Comparison of ENCODE assay signal across 27 cellular contexts in genomic region chr17:55740515-55741352, GRCh38. TPM values are rescaled to one million over a fixed set of nuclear protein-coding genes. Genes with fewer than 3 reads are reported as not detected.
"Had no signal": no experiment of that assay in that cellular context is flagged by ENCODE, and none has a peak within 500 bp of the region (broad histone marks: within the 10 kb centered on the region; RNA-seq: fewer than 3 reads in every experiment).

No MANE protein-coding gene starts in this region.

- H3K9me3 Mint-ChIP-seq: activated B cell treated with CpG ODN at 0.5 μM for 24 hours; activated CD4-positive, alpha-beta memory T cell treated with anti-CD3 and anti-CD28 coated beads, Interleukin-2, amount 10 ng/mL, durations not matched to agents 7 days and 5 days; activated naive CD4-positive, alpha-beta T cell treated with anti-CD3 and anti-CD28 coated beads for 36 hours; activated T-helper 17 cell treated with anti-CD3 and anti-CD28 coated beads, Interleukin-2, amount 50 U/mL, for 72 hours; brain; central memory CD8-positive, alpha-beta T cell; T-cell had no signal

- H3K27ac ChIP-seq: PC-9 had no signal

- ATAC-seq: activated T-helper 17 cell treated with anti-CD3 and anti-CD28 coated beads, Interleukin-2, amount 50 U/mL, for 72 hours; T-cell had no signal

- H3K36me3 Mint-ChIP-seq: activated naive CD8-positive, alpha-beta T cell; brain; T-cell had no signal

- H3K4me1 Mint-ChIP-seq: activated T-helper 17 cell treated with anti-CD3 and anti-CD28 coated beads, Interleukin-2, amount 50 U/mL, for 72 hours; brain; central memory CD8-positive, alpha-beta T cell had no signal

- H3K4me3 Mint-ChIP-seq: activated B cell treated with CpG ODN at 0.5 μM for 24 hours; activated CD4-positive, alpha-beta memory T cell treated with anti-CD3 and anti-CD28 coated beads, Interleukin-2, amount 10 ng/mL, durations not matched to agents 7 days and 5 days; activated naive CD4-positive, alpha-beta T cell treated with anti-CD3 and anti-CD28 coated beads for 36 hours; activated naive CD8-positive, alpha-beta T cell; activated T-helper 17 cell treated with anti-CD3 and anti-CD28 coated beads, Interleukin-2, amount 50 U/mL, for 72 hours; brain; central memory CD8-positive, alpha-beta T cell; T-cell had no signal

- H3K27ac Mint-ChIP-seq: activated B cell treated with CpG ODN at 0.5 μM for 24 hours; activated CD4-positive, alpha-beta memory T cell treated with anti-CD3 and anti-CD28 coated beads, Interleukin-2, amount 10 ng/mL, durations not matched to agents 7 days and 5 days; activated naive CD4-positive, alpha-beta T cell treated with anti-CD3 and anti-CD28 coated beads for 36 hours; activated naive CD8-positive, alpha-beta T cell; activated T-helper 17 cell treated with anti-CD3 and anti-CD28 coated beads, Interleukin-2, amount 50 U/mL, for 72 hours; brain; T-cell had no signal

- H3K4me2 ChIP-seq: PC-9 had no signal

- H3K4me3 ChIP-seq: PC-9 had no signal

- DNase-seq: activated B cell treated with CpG ODN at 0.5 μM for 24 hours; activated CD4-positive, alpha-beta memory T cell treated with anti-CD3 and anti-CD28 coated beads, Interleukin-2, amount 10 ng/mL, durations not matched to agents 7 days and 5 days; activated CD4-positive, alpha-beta T cell treated with anti-CD3 and anti-CD28 coated beads for 1 hour; activated CD4-positive, alpha-beta T cell treated with anti-CD3 and anti-CD28 coated beads, Interleukin-2, amount 50 U/mL, for 1 hour; activated gamma-delta T cell; activated naive CD4-positive, alpha-beta T cell treated with anti-CD3 and anti-CD28 coated beads for 36 hours; activated T-cell treated with anti-CD3 and anti-CD28 coated beads for 4 hours; activated T-cell treated with anti-CD3 and anti-CD28 coated beads, Interleukin-2, amount 50 U/mL, for 48 hours; amygdala; MM.1S; NCI-H1105 treated with DMSO at 0.1 percent for 48 hours; NCI-H1436 treated with DMSO at 0.1 percent for 48 hours; NCI-H187 treated with DMSO at 0.1 percent for 48 hours; NCI-H2107; NCI-H510A treated with DMSO at 0.1 percent for 48 hours; NCI-H69; NK-92 treated with Interleukin-12 subunit alpha and Interleukin-12 subunit beta, amount 100 ng/mL, for 24 hours; PC-9; SHP77 treated with DMSO at 0.1 percent for 48 hours; T-cell; T-helper 2 cell; T1000 had no signal

RNA-seq across cellular contexts. Expression of gene TMEM100, which starts 18.1 kb away (rescaled TPM):
- total RNA-seq: activated B cell treated with CpG ODN at 0.5 μM for 24 hours; activated CD4-positive, alpha-beta memory T cell treated with anti-CD3 and anti-CD28 coated beads, Interleukin-2, amount 10 ng/mL, durations not matched to agents 7 days and 5 days; activated CD8-positive, alpha-beta memory T cell treated with anti-CD3 and anti-CD28 coated beads for 36 hours; activated naive CD4-positive, alpha-beta T cell treated with anti-CD3 and anti-CD28 coated beads for 36 hours; activated T-helper 17 cell treated with anti-CD3 and anti-CD28 coated beads, Interleukin-2, amount 50 U/mL, for 72 hours; PC-9 had no signal
